Comparison of ENCODE assay signal across 1 cellular context in genomic region chr12:120795441-120796178, GRCh38.
TF ChIP-seq lines count a peak whose summit lies in the region.

No MANE protein-coding gene starts in this region.

TF ChIP-seq in HCT116, 20 proteins besides CTCF, POLR2A, EP300 and RAD21:
- no peak for TF ChIP-seq REST (IDR thresholded peaks at IDR 0.05; ENCODE audit: low read depth)
- no peak for TF ChIP-seq YY1 (IDR thresholded peaks at IDR 0.05; ENCODE audit: extremely low read depth, insufficient replicate concordance, low read depth, low read length)
- 0 out of 2 replicates have a peak, but pooled peaks have one; percentile 54 for TF ChIP-seq CBX3 (IDR thresholded peaks at IDR 0.05; ENCODE audit: low read depth)
